8 cellular contexts compared by ENCODE assay signal in genomic region chr11:123301696-123302400, GRCh38.
DNase-seq lines count a peak whose midpoint lies in the region; ATAC-seq, FAIRE-seq and TF ChIP-seq lines count a peak whose summit lies in the region.

No MANE protein-coding gene starts in this region.

- no peak overlapping the region for H2BK15ac ChIP-seq in H1 (ENCODE audit: low read length)

- TF ChIP-seq CTCF in GM10266 (IDR thresholded peaks at IDR 0.05; ENCODE audit: control insufficient read depth, insufficient read depth, low read depth, missing control alignments) (peak; percentile 96), HFFc6 (IDR thresholded peaks at IDR 0.05) (peak; percentile 98), H1 (IDR thresholded peaks at IDR 0.05; ENCODE audit: control extremely low read depth in 1 of 3, insufficient read depth in 1 of 3, low read depth in 1 of 3, low read length in 3 of 3) (peak; percentile 81 to 95 (median 91))

- H3K36me3 ChIP-seq in H1 (ENCODE audit: control insufficient read depth in 2 of 4, insufficient read depth in 4 of 4, low read length in 3 of 4): no peaks in the 10 kb centered on the region

- CTCF ChIA-PET in activated CD8-positive, alpha-beta T cell treated with anti-CD3 and anti-CD28 coated beads, Interleukin-2, amount 10 ng/mL, durations not matched to agents 7 days and 5 days (lab: Charles Lee): interaction anchor here (0.7 to 6.4 kb wide), 29 partner anchors 10 to 297 kb away, joined by 3 to 47 read pairs (median 5); no protein-coding TSS in a partner anchor
- CTCF ChIA-PET in H1 (lab: Charles Lee; ENCODE audit: partially characterized antibody): interaction anchor here (0.6 to 6.8 kb wide), 26 partner anchors 10 to 257 kb away, joined by 3 to 28 read pairs (median 4); no protein-coding TSS in a partner anchor

- no peak overlapping the region for H4K5ac ChIP-seq in H1 (ENCODE audit: insufficient read length, low read depth, low read length)

- FAIRE-seq in H1 (lab: Jason Lieb, UNC): no peak

- H3K23ac ChIP-seq in H1 (ENCODE audit: insufficient read length): no peak overlapping the region

- TF ChIP-seq EP300 in H1 (IDR thresholded peaks at IDR 0.05; ENCODE audit: borderline replicate concordance in 1 of 2, low read depth in 2 of 2, low read length in 2 of 2): no peak

- H3K4me2 ChIP-seq in H1 (ENCODE audit: insufficient read depth in 1 of 2, low read depth in 2 of 2, low read length in 2 of 2): peak overlapping the region; percentile 91 to 96

- H3K9ac ChIP-seq in H1 (replicated peaks in 1 of 4; ENCODE audit: extremely low read depth in 1 of 4, low read depth in 3 of 4, low read length in 3 of 4): no peak overlapping the region; a peak in 1 of 7 replicates

- 0 out of 2 replicates have a peak overlapping the region, but pooled peaks have one; percentile 11 for H2BK20ac ChIP-seq in H1 (ENCODE audit: low read length)

- H2BK12ac ChIP-seq in H1 (ENCODE audit: low read depth, low read length): no peak overlapping the region

- POLR2A ChIA-PET in activated CD8-positive, alpha-beta T cell treated with anti-CD3 and anti-CD28 coated beads, Interleukin-2, amount 10 ng/mL, durations not matched to agents 7 days and 5 days (lab: Charles Lee): interaction anchor here (0.6 kb wide), 1 partner anchor 286 kb away, joined by 3 read pairs; no protein-coding TSS in a partner anchor
- POLR2A ChIA-PET in H1 (lab: Charles Lee; ENCODE audit: partially characterized antibody): interaction anchor here (1.5 kb wide), 1 partner anchor 57 kb away, joined by 3 read pairs; no protein-coding TSS in a partner anchor

- H3K4ac ChIP-seq in H1 (replicated peaks; ENCODE audit: insufficient read length, low read depth, low read length): no peak overlapping the region

- no peaks in the 10 kb centered on the region for H3K36me3 Mint-ChIP-seq in HFFc6 (ENCODE audit: low read depth)
- H3K36me3 Mint-ChIP-seq in activated CD8-positive, alpha-beta T cell treated with anti-CD3 and anti-CD28 coated beads, Interleukin-2, amount 10 ng/mL, durations not matched to agents 7 days and 5 days (ENCODE audit: low read depth): no peaks in the 10 kb centered on the region

- H3K18ac ChIP-seq in H1 (ENCODE audit: extremely low read depth, low read length): peak overlapping the region; percentile 10; the same call in 1 of the 2 replicates

- peak; percentile 96 for ATAC-seq in activated CD8-positive, alpha-beta T cell treated with anti-CD3 and anti-CD28 coated beads, Interleukin-2, amount 10 ng/mL, durations not matched to agents 7 days and 5 days

- H3K27me3 ChIP-seq in H1 (replicated peaks in 1 of 4; ENCODE audit: control insufficient read depth in 3 of 4, extremely low read depth in 1 of 4, insufficient read depth in 3 of 4, low read length in 3 of 4): peaks cover 2 to 22% (median 18%) of the 10 kb centered on the region in 4 experiments

- H3K56ac ChIP-seq in H1 (replicated peaks; ENCODE audit: insufficient read length, low read depth, low read length): no peak overlapping the region

- H3K4me1 ChIP-seq in H1 (replicated peaks in 1 of 4; ENCODE audit: control insufficient read depth in 3 of 4, insufficient read depth in 4 of 4, low read length in 3 of 4): peaks cover 0 to 11% (median 6%) of the 10 kb centered on the region in 4 experiments; a peak in 6 of 7 replicates

- peak overlapping the region; percentile 27 for H2AFZ ChIP-seq in H1 (ENCODE audit: low read length)

- H2BK5ac ChIP-seq in H1 (ENCODE audit: low read depth, low read length): no peak overlapping the region

- no peaks in the 10 kb centered on the region for H3K79me1 ChIP-seq in H1 (ENCODE audit: low read depth, low read length)

- H3K4me1 Mint-ChIP-seq in HFFc6 (ENCODE audit: low read depth): peaks cover 44% of the 10 kb centered on the region
- H3K4me1 Mint-ChIP-seq in activated CD8-positive, alpha-beta T cell treated with anti-CD3 and anti-CD28 coated beads, Interleukin-2, amount 10 ng/mL, durations not matched to agents 7 days and 5 days (ENCODE audit: low read depth): peaks cover 41% of the 10 kb centered on the region

- H3K23me2 ChIP-seq in H1 (ENCODE audit: low read depth, low read length): peaks cover 4% of the 10 kb centered on the region; the same call in 1 of the 2 replicates

- no peaks in the 10 kb centered on the region for H3K9me3 Mint-ChIP-seq in HFFc6
- no peaks in the 10 kb centered on the region for H3K9me3 Mint-ChIP-seq in activated CD8-positive, alpha-beta T cell treated with anti-CD3 and anti-CD28 coated beads, Interleukin-2, amount 10 ng/mL, durations not matched to agents 7 days and 5 days (ENCODE audit: insufficient read depth)

- peaks cover 3% of the 10 kb centered on the region for H3K27me3 Mint-ChIP-seq in HFFc6 (ENCODE audit: insufficient read depth)
- H3K27me3 Mint-ChIP-seq in activated CD8-positive, alpha-beta T cell treated with anti-CD3 and anti-CD28 coated beads, Interleukin-2, amount 10 ng/mL, durations not matched to agents 7 days and 5 days (ENCODE audit: low read depth): peaks cover 3% of the 10 kb centered on the region

- H4K8ac ChIP-seq in H1 (ENCODE audit: extremely low read depth, insufficient read depth, low read length): peak overlapping the region; percentile 54; the same call in 1 of the 2 replicates

- no peak overlapping the region for H2AK5ac ChIP-seq in H1 (ENCODE audit: low read depth, low read length)

- peak overlapping the region; percentile 42 to 80 (median 61) for H3K4me3 ChIP-seq in H1 (ENCODE audit: extremely low read depth in 1 of 4, insufficient read depth in 2 of 4, low read depth in 3 of 4, low read length in 4 of 4)

- H3K9me3 ChIP-seq in H1 (ENCODE audit: insufficient read depth in 2 of 2, low read depth in 1 of 2, low read length in 1 of 2): no peaks in the 10 kb centered on the region

- H4K20me1 ChIP-seq in H1 (replicated peaks in 1 of 2; ENCODE audit: control insufficient read depth in 1 of 2, insufficient read depth in 2 of 2, low read length in 2 of 2): no peaks in the 10 kb centered on the region

- no peak overlapping the region for H3K14ac ChIP-seq in H1 (ENCODE audit: insufficient read length)

- H3K27ac ChIP-seq in H1 (ENCODE audit: low read depth, low read length): no peak overlapping the region

- no peaks in the 10 kb centered on the region for H3K79me2 ChIP-seq in H1 (ENCODE audit: control insufficient read depth in 1 of 2, insufficient read depth in 2 of 2, low read length in 2 of 2)

- DNase-seq in GM10266 (ENCODE audit: extremely low spot score) (peak; percentile 85), HFFc6 (peak; percentile 12), NCI-H1694 treated with DMSO at 0.1 percent for 48 hours (lab: John Stamatoyannopoulos, UW) (peak; percentile 14), H1 (ENCODE audit: low read depth in 1 of 2, low spot score in 2 of 2) (peak; percentile 46 to 93), middle frontal gyrus (ENCODE audit: extremely low spot score, low spot score) (peak; percentile 28), NCI-H1417 treated with DMSO at 0.1 percent for 48 hours (lab: John Stamatoyannopoulos, UW) (no peak)
- peak; percentile 77 for DNase-seq in activated CD8-positive, alpha-beta T cell treated with anti-CD3 and anti-CD28 coated beads, Interleukin-2, amount 10 ng/mL, durations not matched to agents 7 days and 5 days
- DNase-seq in stimulated activated CD8-positive, alpha-beta memory T cell treated with anti-CD3 and anti-CD28 coated beads, Interleukin-2, amount 100 ng/mL, for 48 hours (ENCODE audit: low read depth in 2 of 2): peak; percentile 64 to 73

- 2% methylated on average over 53 of the region's 56 CpGs; no CpG with 5 or more reads in 1 of the 2 experiments for WGBS in H1 (ENCODE audit: extremely low coverage in 1 of 2, insufficient coverage in 1 of 2, insufficient read length in 1 of 2, insufficient replicate concordance in 2 of 2, low coverage in 1 of 2, low lambda C conversion rate in 2 of 2, missing lambda C conversion rate in 1 of 2), 2 experiments

- H3K4me3 Mint-ChIP-seq in HFFc6: peak overlapping the region; percentile 83
- H3K4me3 Mint-ChIP-seq in activated CD8-positive, alpha-beta T cell treated with anti-CD3 and anti-CD28 coated beads, Interleukin-2, amount 10 ng/mL, durations not matched to agents 7 days and 5 days: peak overlapping the region; percentile 44

- TF ChIP-seq POLR2A in H1 (IDR thresholded peaks at IDR 0.05; ENCODE audit: control extremely low read depth in 1 of 2, low read depth in 2 of 2, low read length in 2 of 2): no peak

- TF ChIP-seq RAD21 in H1 (IDR thresholded peaks at IDR 0.05 in 1 of 2, conservative IDR thresholded peaks at IDR 0.05 in 1 of 2; ENCODE audit: low read depth in 2 of 2, low read length in 2 of 2): peak; percentile 83 to 92

- H4K91ac ChIP-seq in H1 (replicated peaks; ENCODE audit: insufficient read length, low read length): no peak overlapping the region

- peak overlapping the region; percentile 80 for H3K27ac Mint-ChIP-seq in HFFc6
- H3K27ac Mint-ChIP-seq in activated CD8-positive, alpha-beta T cell treated with anti-CD3 and anti-CD28 coated beads, Interleukin-2, amount 10 ng/mL, durations not matched to agents 7 days and 5 days: no peak overlapping the region

- H2BK120ac ChIP-seq in H1 (replicated peaks; ENCODE audit: low read depth, low read length): no peak overlapping the region

TF ChIP-seq in H1, 55 proteins besides CTCF, POLR2A, EP300 and RAD21 (continues in another document):
- TF ChIP-seq CEBPB (IDR thresholded peaks at IDR 0.05; ENCODE audit: low read depth, low read length): peak; percentile 1; the same call in 1 of the 2 replicates
- no peak for TF ChIP-seq RNF2 (IDR thresholded peaks at IDR 0.05; ENCODE audit: borderline replicate concordance, low read depth, low read length, missing control alignments, poor library complexity, severe bottlenecking)
- peak; percentile 43; the same call in 1 of the 2 replicates for TF ChIP-seq KDM1A (IDR thresholded peaks at IDR 0.05; ENCODE audit: borderline replicate concordance, low read length)
- TF ChIP-seq POU5F1 (IDR thresholded peaks at IDR 0.05; ENCODE audit: low read depth, low read length): no peak
- no peak; the same call in 1 of the 2 replicates for TF ChIP-seq EGR1 (IDR thresholded peaks at IDR 0.05; ENCODE audit: borderline replicate concordance, low read depth, low read length)
- 0 out of 2 replicates have a peak, but pooled peaks have one; percentile 15 for TF ChIP-seq JUND (IDR thresholded peaks at IDR 0.05; ENCODE audit: low read length)
- TF ChIP-seq TEAD4 (IDR thresholded peaks at IDR 0.05; ENCODE audit: low read depth, low read length): 0 out of 2 replicates have a peak, but pooled peaks have one; percentile 24
- TF ChIP-seq SUZ12 (IDR thresholded peaks at IDR 0.05; ENCODE audit: low read length): 0 out of 2 replicates have a peak, but pooled peaks have one; percentile 23
- TF ChIP-seq SRF (IDR thresholded peaks at IDR 0.05; ENCODE audit: low read depth, low read length): no peak
- no peak for TF ChIP-seq BRCA1 (IDR thresholded peaks at IDR 0.05; ENCODE audit: low read depth, low read length)
- no peak for TF ChIP-seq MAFK (IDR thresholded peaks at IDR 0.05; ENCODE audit: low read depth, low read length)
- TF ChIP-seq MAX (IDR thresholded peaks at IDR 0.05): peak; percentile 71
